ENCODE assay signal across 10 cellular contexts in genomic region chr2:239216614-239217273, GRCh38.
A peak's percentile ranks its signal among the peaks of the same experiment; 100 is the strongest.
DNase-seq lines count a peak whose midpoint lies in the region.
"Had no signal": no experiment of that assay in that cellular context is flagged by ENCODE, and none has a peak within 500 bp of the region (broad histone marks: within the 10 kb centered on the region; RNA-seq: fewer than 3 reads in every experiment).

No MANE protein-coding gene starts in this region.

- peak overlapping the region; percentile 23 for H3K4me3 ChIP-seq in Jurkat, Clone E6-1 (ENCODE audit: low read length)
- H3K4me3 ChIP-seq: lung had no signal

- DNase-seq in Jurkat, Clone E6-1 (ENCODE audit: low read depth, low spot score), result peak; percentile 32
- peak; percentile 14 to 37 (median 18) for DNase-seq in activated CD8-positive, alpha-beta memory T cell treated with anti-CD3 and anti-CD28 coated beads for 48 hours (ENCODE audit: low read depth in 2 of 3, low spot score in 2 of 3)
- DNase-seq in islet precursor cell, result peak; percentile 38
- DNase-seq in stimulated activated naive CD4-positive, alpha-beta T cell treated with Interleukin-2 at 50 U/mL for 16 hours (lab: John Stamatoyannopoulos, UW), result peak; percentile 16
- no peak for DNase-seq in NCI-H526 treated with DMSO at 0.1 percent for 48 hours (lab: John Stamatoyannopoulos, UW)
- no peak for DNase-seq in cerebellar cortex (ENCODE audit: low spot score)
- no peak for DNase-seq in DMS53 treated with DMSO at 0.1 percent for 48 hours (lab: John Stamatoyannopoulos, UW; ENCODE audit: unreplicated experiment)
- no peak for DNase-seq in NCI-H82 treated with DMSO at 0.1 percent for 48 hours (lab: John Stamatoyannopoulos, UW; ENCODE audit: unreplicated experiment)
- DNase-seq: NCI-H1092 had no signal

Comparison
In these comparisons a context has a peak if more than half of its experiments do, and no peak if none do; other contexts are left out.
1. DNase-seq: peak in Jurkat, Clone E6-1 (single experiment), activated CD8-positive, alpha-beta memory T cell treated with anti-CD3 and anti-CD28 coated beads for 48 hours (3 of 3), islet precursor cell (single experiment) and stimulated activated naive CD4-positive, alpha-beta T cell treated with Interleukin-2 at 50 U/mL for 16 hours (single experiment); none in NCI-H526 treated with DMSO at 0.1 percent for 48 hours (single experiment), cerebellar cortex (single experiment), DMS53 treated with DMSO at 0.1 percent for 48 hours (single experiment) and NCI-H82 treated with DMSO at 0.1 percent for 48 hours (single experiment).